In genomic region chr2:191176305-191176704, GRCh38 we compare ENCODE assay signal across 2 cellular contexts.
A peak's percentile ranks its signal among the peaks of the same experiment; 100 is the strongest.
TF ChIP-seq lines count a peak whose summit lies in the region.

No MANE protein-coding gene starts in this region.

TF ChIP-seq in liver, 16 proteins besides CTCF, POLR2A, EP300 and RAD21 (continued from another document):
- TF ChIP-seq REST (IDR thresholded peaks at IDR 0.05) (peak; percentile 2), NR2F2 (IDR thresholded peaks at IDR 0.05) (no peak), HNF4G (IDR thresholded peaks at IDR 0.05) (no peak), GABPA (IDR thresholded peaks at IDR 0.05 in 1 of 2, conservative IDR thresholded peaks at IDR 0.05 in 1 of 2) (no peak)

TF ChIP-seq in HepG2, 621 proteins besides CTCF, POLR2A, EP300 and RAD21 (continued from another document):
- TF ChIP-seq EEA1 (CRISPR knock-in tag; IDR thresholded peaks at IDR 0.05; ENCODE audit: borderline replicate concordance) (no peak), RBM39 (IDR thresholded peaks at IDR 0.05; ENCODE audit: low read depth, low read length, poor library complexity, severe bottlenecking) (no peak), TCF7 (IDR thresholded peaks at IDR 0.05; ENCODE audit: low read depth) (no peak), ZNF367 (CRISPR knock-in tag; IDR thresholded peaks at IDR 0.05; ENCODE audit: borderline replicate concordance) (no peak)
